1 cellular context compared by ENCODE assay signal in genomic region chr12:57085999-57086950, GRCh38.
TF ChIP-seq lines count a peak whose summit lies in the region.

No MANE protein-coding gene starts in this region.

TF ChIP-seq in WTC11, 78 proteins besides CTCF, POLR2A, EP300 and RAD21 (continued from another document):
- no peak for TF ChIP-seq ZNF512 (CRISPR knock-in tag; IDR thresholded peaks at IDR 0.05; ENCODE audit: borderline replicate concordance)
- 0 out of 2 replicates have a peak, but pooled peaks have one; percentile 17 for TF ChIP-seq ETV6 (CRISPR knock-in tag; IDR thresholded peaks at IDR 0.05)
- TF ChIP-seq PRRX2 (CRISPR knock-in tag; IDR thresholded peaks at IDR 0.05): no peak
- TF ChIP-seq MAX (CRISPR knock-in tag; IDR thresholded peaks at IDR 0.05): peak; percentile 79
- TF ChIP-seq, protein P1, sequence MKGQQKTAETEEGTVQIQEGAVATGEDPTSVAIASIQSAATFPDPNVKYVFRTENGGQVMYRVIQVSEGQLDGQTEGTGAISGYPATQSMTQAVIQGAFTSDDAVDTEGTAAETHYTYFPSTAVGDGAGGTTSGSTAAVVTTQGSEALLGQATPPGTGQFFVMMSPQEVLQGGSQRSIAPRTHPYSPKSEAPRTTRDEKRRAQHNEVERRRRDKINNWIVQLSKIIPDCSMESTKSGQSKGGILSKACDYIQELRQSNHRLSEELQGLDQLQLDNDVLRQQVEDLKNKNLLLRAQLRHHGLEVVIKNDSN (CRISPR knock-in tag; IDR thresholded peaks at IDR 0.05): 0 out of 2 replicates have a peak, but pooled peaks have one; percentile 10
- no peak for TF ChIP-seq AFF4 (CRISPR knock-in tag; IDR thresholded peaks at IDR 0.05; ENCODE audit: borderline replicate concordance)
- no peak for TF ChIP-seq ZNF317 (CRISPR knock-in tag; IDR thresholded peaks at IDR 0.05; ENCODE audit: borderline replicate concordance, low read depth)
- TF ChIP-seq, protein P2, sequence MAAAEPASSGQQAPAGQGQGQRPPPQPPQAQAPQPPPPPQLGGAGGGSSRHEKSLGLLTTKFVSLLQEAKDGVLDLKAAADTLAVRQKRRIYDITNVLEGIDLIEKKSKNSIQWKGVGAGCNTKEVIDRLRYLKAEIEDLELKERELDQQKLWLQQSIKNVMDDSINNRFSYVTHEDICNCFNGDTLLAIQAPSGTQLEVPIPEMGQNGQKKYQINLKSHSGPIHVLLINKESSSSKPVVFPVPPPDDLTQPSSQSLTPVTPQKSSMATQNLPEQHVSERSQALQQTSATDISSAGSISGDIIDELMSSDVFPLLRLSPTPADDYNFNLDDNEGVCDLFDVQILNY (CRISPR knock-in tag; IDR thresholded peaks at IDR 0.05): peak; percentile 60; the same call in 1 of the 2 replicates
- TF ChIP-seq KAT7 (CRISPR knock-in tag; IDR thresholded peaks at IDR 0.05; ENCODE audit: borderline replicate concordance): no peak
- TF ChIP-seq GTF2I (CRISPR knock-in tag; conservative IDR thresholded peaks at IDR 0.05): no peak
- no peak for TF ChIP-seq TEAD4 (CRISPR knock-in tag; IDR thresholded peaks at IDR 0.05)
